8 cellular contexts compared by ENCODE assay signal in the genomic region with DNA sequence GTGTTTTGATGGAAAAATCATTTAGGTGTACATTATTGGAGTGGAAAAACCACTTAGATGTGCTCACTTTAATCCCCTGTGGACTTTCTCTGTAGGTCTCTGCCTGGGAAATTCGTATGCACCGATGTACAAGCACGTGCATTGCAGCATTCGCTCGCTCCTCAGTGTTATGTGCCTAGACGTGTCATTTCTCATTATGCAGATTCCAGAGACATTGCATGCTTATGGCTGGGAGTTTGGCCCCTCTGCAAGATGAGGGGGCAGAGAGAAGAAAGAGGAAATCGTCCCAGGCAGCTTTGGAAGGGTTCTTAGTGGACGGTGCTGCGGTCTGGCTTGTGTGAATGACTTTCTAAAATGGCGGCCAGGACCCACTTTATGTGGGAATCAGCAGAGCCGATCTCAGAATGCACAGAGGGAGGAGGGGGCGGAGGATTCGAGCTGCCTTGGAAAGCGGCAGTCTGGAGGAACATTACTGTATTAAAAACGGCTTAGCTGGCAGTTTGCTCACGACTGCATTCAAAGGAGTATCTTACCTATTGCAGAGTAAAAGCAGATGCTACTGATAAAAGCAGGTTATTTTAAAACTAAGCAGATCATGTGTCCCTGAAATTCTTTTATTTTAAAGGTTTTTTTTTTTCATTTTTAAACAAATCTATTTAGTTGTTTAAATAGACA. TPM values are rescaled to one million over a fixed set of nuclear protein-coding genes. Genes with fewer than 3 reads are reported as not detected.
DNase-seq lines count a peak whose midpoint lies in the region; ATAC-seq and TF ChIP-seq lines count a peak whose summit lies in the region.

No MANE protein-coding gene starts in this region.

- ATAC-seq in left colon (peak; percentile 3), HG03457 (IDR thresholded peaks at IDR 0.05; ENCODE audit: unreplicated experiment) (no peak), GM18868 (IDR thresholded peaks at IDR 0.05; ENCODE audit: unreplicated experiment) (no peak)

- DNase-seq in GF-D8 (lab: John Stamatoyannopoulos, UW) (peak; percentile 61), NCI-H128 (lab: John Stamatoyannopoulos, UW; ENCODE audit: unreplicated experiment) (peak; percentile 72), SKM-1 treated with dmso at 0.1 percent for 144 hours (lab: John Stamatoyannopoulos, UW; ENCODE audit: unreplicated experiment) (peak; percentile 52), mammary epithelial cell (peak; percentile 57), left colon (peak; percentile 48 to 51)
- peak; percentile 33 for DNase-seq in stimulated activated CD4-positive, alpha-beta T cell treated with anti-CD3 and anti-CD28 coated beads, Interleukin-4, amount 100 ng/mL, for 1 hour

- no peaks in the 10 kb centered on the region for H3K9me3 ChIP-seq in mammary epithelial cell (replicated peaks; ENCODE audit: insufficient read depth, low read length)

- no peaks in the 10 kb centered on the region for H3K27me3 ChIP-seq in mammary epithelial cell (ENCODE audit: insufficient read depth, low read length)

- CTCF ChIA-PET in mammary epithelial cell (lab: Charles Lee; ENCODE audit: low non-redundant PET) = interaction anchor here (0.6 kb wide), 1 partner anchor 34 kb away, joined by 5 read pairs; no protein-coding TSS in a partner anchor

- peak overlapping the region; percentile 98 for H3K27ac ChIP-seq in mammary epithelial cell (ENCODE audit: insufficient read depth, low read depth, low read length)

- H3K4me3 ChIP-seq in mammary epithelial cell (replicated peaks in 1 of 3; ENCODE audit: insufficient read depth in 1 of 3, low read depth in 2 of 3, low read length in 3 of 3) = peak overlapping the region; percentile 87 to 99 (median 98)

- dilution Hi-C loops in mammary epithelial cell (cut with HindIII; ENCODE audit: low sequenced_read_pairs) = no loop called here

- no peaks in the 10 kb centered on the region for H4K20me1 ChIP-seq in mammary epithelial cell (ENCODE audit: insufficient read depth, low read length)

- intact Hi-C loops in mammary epithelial cell (cut with micrococcal nuclease) = loop anchor here (1.0 to 5.0 kb wide), 7 partner anchors 35 to 168 kb away; a partner anchor contains a TSS
- intact Hi-C loops in left colon (cut with DNase I, micrococcal nuclease) = no loop called here

- no TSS peak for BruUV-seq in mammary epithelial cell (replicated peaks; lab: Mats Ljungman, UMichigan)

- TF ChIP-seq CTCF in mammary epithelial cell (conservative IDR thresholded peaks at IDR 0.05 in 1 of 2, IDR thresholded peaks at IDR 0.05 in 1 of 2; ENCODE audit: extremely low read depth in 1 of 2, insufficient read depth in 1 of 2, low read depth in 1 of 2, low read length in 2 of 2) = no peak

- H2AFZ ChIP-seq in mammary epithelial cell (ENCODE audit: low read depth, low read length) = peak overlapping the region; percentile 52

- H3K9ac ChIP-seq in mammary epithelial cell (ENCODE audit: insufficient read depth, low read length) = peak overlapping the region; percentile 100

- H3K4me1 ChIP-seq in mammary epithelial cell (ENCODE audit: insufficient read depth, low read length) = peaks cover 31% of the 10 kb centered on the region

- in situ Hi-C loops in mammary epithelial cell (cut with MboI; ENCODE audit: low sequenced_read_pairs in 2 of 2) = no loop called here

- no peaks in the 10 kb centered on the region for H3K36me3 ChIP-seq in mammary epithelial cell (ENCODE audit: insufficient read depth, low read length)

- WGBS in mammary epithelial cell (ENCODE audit: low coverage, missing lambda C conversion rate) = 2% methylated on average over 16 of the region's 16 CpGs

- peak overlapping the region; percentile 80 for H3K4me2 ChIP-seq in mammary epithelial cell (ENCODE audit: insufficient read depth, low read depth, low read length)

- H3K79me2 ChIP-seq in mammary epithelial cell (ENCODE audit: insufficient read depth, low read length) = peaks cover 88% of the 10 kb centered on the region

RNA-seq across cellular contexts. Expression of a gene that starts 2.4 kb away (rescaled TPM):
- total RNA-seq in mammary epithelial cell = 10 to 100 TPM; 32.3 to 48.1 TPM
- polyA plus RNA-seq in mammary epithelial cell = 6.5 TPM
- 37.1 TPM for polyA minus RNA-seq in mammary epithelial cell
- total RNA-seq in left colon = 10 to 100 TPM; 46.7 to 47.6 TPM

RNA-seq across cellular contexts. Expression of a gene that starts 42.5 kb away (rescaled TPM):
- total RNA-seq in mammary epithelial cell (1 to 10 TPM; 1.2 to 1.3 TPM), left colon (1 to 10 TPM; 2.2 to 2.6 TPM)
- 1.9 TPM for polyA plus RNA-seq in mammary epithelial cell
- not detected for polyA minus RNA-seq in mammary epithelial cell
